Comparison of ENCODE assay signal across 15 cellular contexts in the genomic region with DNA sequence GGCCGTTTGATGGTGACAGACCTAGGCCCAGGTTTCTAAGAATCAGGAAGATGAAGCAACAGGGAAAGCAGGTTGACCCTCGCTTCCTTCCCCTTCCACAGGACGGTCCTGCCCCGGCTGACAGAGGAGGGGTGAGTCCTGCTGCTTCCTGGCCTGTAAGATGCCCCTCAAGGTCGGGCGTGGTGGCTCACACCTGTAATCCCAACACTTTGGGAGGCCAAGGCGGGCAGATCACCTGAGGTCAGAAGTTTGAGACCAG. TPM values are rescaled to one million over a fixed set of nuclear protein-coding genes. Genes with fewer than 3 reads are reported as not detected.
DNase-seq lines count a peak whose midpoint lies in the region; ATAC-seq and TF ChIP-seq lines count a peak whose summit lies in the region.
"Had no signal": no experiment of that assay in that cellular context is flagged by ENCODE, and none has a peak within 500 bp of the region (broad histone marks: within the 10 kb centered on the region; RNA-seq: fewer than 3 reads in every experiment).

No MANE protein-coding gene starts in this region.

- H3K4me1 ChIP-seq in sigmoid colon, result peaks cover 0 to 15% (median 10%) of the 10 kb centered on the region in 4 donors

- no peak for ATAC-seq in GM19351 (IDR thresholded peaks at IDR 0.05; ENCODE audit: unreplicated experiment)
- ATAC-seq: K562 had no signal

- peaks cover 0 to 3% (median 3%) of the 10 kb centered on the region in 3 donors for H3K27me3 Mint-ChIP-seq in CD14-positive monocyte (ENCODE audit: low read depth in 3 of 3)

- no peak for TF ChIP-seq EP300 in sigmoid colon (IDR thresholded peaks at IDR 0.05)

- intact Hi-C loops in CD14-positive monocyte (cut with micrococcal nuclease) (no loop called here), sigmoid colon (cut with DNase I) (no loop called here)

- H3K4me3 ChIP-seq in sigmoid colon, result no peak overlapping the region
- H3K4me3 ChIP-seq: BLaER1, K562 had no signal

- H3K4me3 Mint-ChIP-seq in CD14-positive monocyte, result no peak overlapping the region
- H3K4me3 Mint-ChIP-seq: CD4-positive, CD25-positive, alpha-beta regulatory T cell; HFFc6 had no signal

- no peaks in the 10 kb centered on the region for H3K9me3 Mint-ChIP-seq in CD14-positive monocyte
- H3K9me3 Mint-ChIP-seq: CD4-positive, CD25-positive, alpha-beta regulatory T cell; HFFc6 had no signal

- TF ChIP-seq CTCF in CD14-positive monocyte (IDR thresholded peaks at IDR 0.05) (no peak), sigmoid colon (IDR thresholded peaks at IDR 0.05) (no peak)

- 74 to 77% methylated on average over 7 of the region's 7 CpGs for WGBS in sigmoid colon, 2 donors

- H3K27me3 ChIP-seq in sigmoid colon, result peaks cover 0 to 7% (median 0%) of the 10 kb centered on the region in 3 donors
- H3K27me3 ChIP-seq: BLaER1 had no signal

- no peaks in the 10 kb centered on the region for H3K36me3 Mint-ChIP-seq in CD14-positive monocyte
- H3K36me3 Mint-ChIP-seq: CD4-positive, CD25-positive, alpha-beta regulatory T cell had no signal

- H3K27ac ChIP-seq in sigmoid colon, result no peak overlapping the region
- H3K27ac ChIP-seq: BLaER1 had no signal

- peak; percentile 61 to 71 for DNase-seq in AML-193 (lab: John Stamatoyannopoulos, UW)
- DNase-seq in CD14-positive monocyte (ENCODE audit: low spot score), result no peak
- DNase-seq in NOMO-1 treated with DMSO at 0.1 percent for 48 hours (lab: John Stamatoyannopoulos, UW; ENCODE audit: unreplicated experiment), result peak; percentile 50
- DNase-seq in sigmoid colon, result peak; percentile 54
- DNase-seq in T-helper 1 cell, result no peak
- DNase-seq: CD4-positive, CD25-positive, alpha-beta regulatory T cell; DMS79; HCEC 1CT; HFFc6 had no signal

- no peaks in the 10 kb centered on the region for H3K36me3 ChIP-seq in sigmoid colon
- H3K36me3 ChIP-seq: BLaER1 had no signal

- no peak for TF ChIP-seq POLR2A in sigmoid colon (IDR thresholded peaks at IDR 0.05)

- no peaks in the 10 kb centered on the region for H3K9me3 ChIP-seq in sigmoid colon
- H3K9me3 ChIP-seq: BLaER1 had no signal

- peak overlapping the region in 5 of 7 donors; percentile 15 to 83 (median 54) for H3K27ac Mint-ChIP-seq in CD14-positive monocyte
- H3K27ac Mint-ChIP-seq: CD4-positive, CD25-positive, alpha-beta regulatory T cell; HFFc6 had no signal

- peaks cover 84% of the 10 kb centered on the region for H3K4me1 Mint-ChIP-seq in CD14-positive monocyte
- H3K4me1 Mint-ChIP-seq: CD4-positive, CD25-positive, alpha-beta regulatory T cell had no signal

RNA-seq across cellular contexts. Expression of gene BPI, which starts 9.7 kb away (rescaled TPM):
- polyA plus RNA-seq in CD14-positive monocyte (1 to 10 TPM; 8.7 to 9.0 TPM), sigmoid colon (under 1 TPM in 1 of 3 donors, not detected in 2; 0.09 TPM)
- total RNA-seq in sigmoid colon, result under 1 TPM in 1 of 4 donors, not detected in 3; 0.99 TPM
- total RNA-seq: A673; CD4-positive, CD25-positive, alpha-beta regulatory T cell; G401; HFFc6; K562 had no signal
- polyA plus RNA-seq: CD4-positive, CD25-positive, alpha-beta regulatory T cell; K562 had no signal

RNA-seq across cellular contexts. Expression of gene KIAA1755, which starts 33.7 kb away (rescaled TPM):
- polyA plus RNA-seq in CD14-positive monocyte (not detected), sigmoid colon (1 to 10 TPM in 2 of 3 donors, not detected in 1; 1.2 to 6.4 TPM)
- 10 to 100 TPM in 3 of 4 donors, 1 to 10 TPM in 1; 9.2 to 39.1 (median 17.1) TPM for total RNA-seq in sigmoid colon
- total RNA-seq: A673; CD4-positive, CD25-positive, alpha-beta regulatory T cell; G401; H4; K562 had no signal
- polyA plus RNA-seq: CD4-positive, CD25-positive, alpha-beta regulatory T cell; K562 had no signal

RNA-seq across cellular contexts. Expression of gene LBP, which starts 52.0 kb away (rescaled TPM):
- polyA plus RNA-seq in CD14-positive monocyte, result not detected
- total RNA-seq in sigmoid colon, result under 1 TPM in 1 of 4 donors, not detected in 3; 0.49 TPM
- polyA plus RNA-seq in sigmoid colon, result 1 to 10 TPM in 1 of 3 donors, not detected in 2; 1.9 TPM
- total RNA-seq: A673; CD4-positive, CD25-positive, alpha-beta regulatory T cell; G401; HFFc6 had no signal
- polyA plus RNA-seq: CD4-positive, CD25-positive, alpha-beta regulatory T cell had no signal

Comparison
In these comparisons a context has a peak if more than half of its experiments do, and no peak if none do; other contexts are left out.
1. DNase-seq: peak in AML-193 (2 of 2), NOMO-1 treated with DMSO at 0.1 percent for 48 hours (single experiment) and sigmoid colon (single experiment); none in CD14-positive monocyte (single experiment) and T-helper 1 cell (0 of 5).
2. RNA of gene BPI, which starts 9.7 kb away (polyA plus RNA-seq): 8.7 to 9.0 TPM in CD14-positive monocyte; 0.09 TPM in sigmoid colon; every median in the first group is over 4 times any median in the second.